Comparison of ENCODE assay signal across 9 cellular contexts in the genomic region with DNA sequence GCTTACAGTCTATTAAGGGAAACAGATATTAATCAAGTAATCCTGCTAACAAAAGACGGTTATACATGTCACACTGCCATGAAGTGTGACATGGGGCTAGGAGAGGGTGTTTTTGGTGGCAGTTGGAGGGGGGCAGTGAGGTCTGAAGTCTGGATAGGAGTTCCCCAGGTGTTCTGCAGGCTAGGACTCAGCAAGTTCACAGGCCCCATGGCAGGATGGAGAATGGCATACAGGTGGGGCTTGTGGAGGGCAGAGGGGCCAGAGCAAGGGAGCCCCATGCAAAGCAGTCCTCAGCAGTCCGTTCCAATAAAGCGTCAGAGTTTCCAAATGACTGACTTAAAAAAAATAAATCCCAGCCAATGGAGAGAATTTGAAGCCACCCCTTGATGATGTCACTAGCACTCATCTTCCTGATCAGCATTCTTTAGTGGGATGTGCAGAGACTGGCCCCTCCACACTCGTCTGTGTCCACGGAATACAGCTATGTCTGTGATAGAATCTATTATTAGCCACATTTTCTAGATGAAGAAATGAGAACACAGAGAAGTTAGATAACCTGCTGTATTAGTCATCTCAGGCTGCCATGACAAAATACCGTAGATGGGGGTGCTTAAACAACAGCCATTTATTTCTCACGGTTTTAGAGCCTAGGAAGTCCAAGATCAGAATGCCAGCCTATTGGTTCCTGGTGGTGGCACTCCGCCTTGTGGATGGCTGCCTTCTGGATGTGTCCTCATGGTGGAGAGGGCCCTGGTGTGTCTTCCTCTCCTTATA. TPM values are rescaled to one million over a fixed set of nuclear protein-coding genes. Genes with fewer than 3 reads are reported as not detected.
DNase-seq lines count a peak whose midpoint lies in the region; ATAC-seq and TF ChIP-seq lines count a peak whose summit lies in the region.
"Had no signal": no experiment of that assay in that cellular context is flagged by ENCODE, and none has a peak within 500 bp of the region (broad histone marks: within the 10 kb centered on the region; RNA-seq: fewer than 3 reads in every experiment).

No MANE protein-coding gene starts in this region.

- H3K4me3 ChIP-seq in left ventricle myocardium inferior (no peak overlapping the region), cardiac fibroblast (replicated peaks in 1 of 2; ENCODE audit: low read depth in 2 of 2, low read length in 2 of 2) (no peak overlapping the region), muscle layer of colon (ENCODE audit: low read depth in 1 of 2, low read length in 2 of 2) (no peak overlapping the region), vagina (peak overlapping the region in 1 of 2 donors; percentile 65), Peyer's patch (no peak overlapping the region)

- DNase-seq in left ventricle myocardium inferior (no peak), Right ventricle myocardium inferior (ENCODE audit: missing footprints) (no peak), cardiac fibroblast (ENCODE audit: low read depth in 2 of 2) (peak; percentile 42 to 52), vagina (ENCODE audit: extremely low spot score in 2 of 2) (no peak), Peyer's patch (no peak), C1 segment of cervical spinal cord (lab: John Stamatoyannopoulos, UW) (no peak)
- DNase-seq: activated T-cell treated with anti-CD3 and anti-CD28 coated beads, Interleukin-2, amount 50 U/mL, for 24 hours had no signal

- no peak for TF ChIP-seq CTCF in left ventricle myocardium inferior (IDR thresholded peaks at IDR 0.05; ENCODE audit: borderline replicate concordance)
- no peak for TF ChIP-seq CTCF in cardiac fibroblast (IDR thresholded peaks at IDR 0.05; ENCODE audit: low read depth, low read length)
- TF ChIP-seq CTCF in vagina (IDR thresholded peaks at IDR 0.05) = no peak
- no peak for TF ChIP-seq CTCF in Peyer's patch (IDR thresholded peaks at IDR 0.05)

- H3K9me3 ChIP-seq in left ventricle myocardium inferior (replicated peaks) = no peaks in the 10 kb centered on the region
- no peaks in the 10 kb centered on the region for H3K9me3 ChIP-seq in muscle layer of colon (ENCODE audit: low read length)
- H3K9me3 ChIP-seq in vagina = no peaks in the 10 kb centered on the region
- H3K9me3 ChIP-seq in Peyer's patch = no peaks in the 10 kb centered on the region

- H3K4me1 ChIP-seq in left ventricle myocardium inferior (peaks cover 50% of the 10 kb centered on the region), muscle layer of colon (ENCODE audit: insufficient read depth, low read length) (peaks cover 26% of the 10 kb centered on the region), vagina (peaks cover 35% of the 10 kb centered on the region), Peyer's patch (peaks cover 4 to 13% (median 8%) of the 10 kb centered on the region in 4 donors)

- intact Hi-C loops in left ventricle myocardium inferior (cut with micrococcal nuclease) = no loop called here
- intact Hi-C loops in Right ventricle myocardium inferior (cut with DNase I) = no loop called here
- intact Hi-C loops in vagina (cut with DNase I) = no loop called here

- H3K9ac ChIP-seq in muscle layer of colon (ENCODE audit: low read length) = no peak overlapping the region

- H3K36me3 ChIP-seq in left ventricle myocardium inferior (peaks cover 15% of the 10 kb centered on the region), muscle layer of colon (ENCODE audit: insufficient read depth, low read length) (peaks cover 14% of the 10 kb centered on the region), vagina (peaks cover 0 to 10% of the 10 kb centered on the region in 2 donors), Peyer's patch (no peaks in the 10 kb centered on the region)

- no peaks in the 10 kb centered on the region for H3K27me3 ChIP-seq in left ventricle myocardium inferior (ENCODE audit: low read depth)
- no peaks in the 10 kb centered on the region for H3K27me3 ChIP-seq in muscle layer of colon (ENCODE audit: control insufficient read depth in 1 of 2, insufficient read depth in 2 of 2, low read length in 2 of 2)
- H3K27me3 ChIP-seq in vagina = no peaks in the 10 kb centered on the region
- H3K27me3 ChIP-seq in Peyer's patch = no peaks in the 10 kb centered on the region

- TF ChIP-seq POLR2A in vagina (IDR thresholded peaks at IDR 0.05) (no peak), Peyer's patch (IDR thresholded peaks at IDR 0.05) (no peak)

- peak overlapping the region; percentile 91 for H3K27ac ChIP-seq in left ventricle myocardium inferior (replicated peaks)
- peak overlapping the region; percentile 48 for H3K27ac ChIP-seq in muscle layer of colon (ENCODE audit: low read depth, low read length)
- H3K27ac ChIP-seq in vagina = peak overlapping the region; percentile 95
- H3K27ac ChIP-seq in Peyer's patch = peak overlapping the region in 1 of 4 donors; percentile 85

- ATAC-seq in Right ventricle myocardium inferior (no peak), HG03342 (IDR thresholded peaks at IDR 0.05; ENCODE audit: unreplicated experiment) (no peak)

RNA-seq across cellular contexts. Expression of a gene that starts 32.6 kb away (rescaled TPM):
- total RNA-seq in left ventricle myocardium inferior (17.2 TPM), Right ventricle myocardium inferior (16.0 TPM), vagina (15.2 TPM), Peyer's patch (10 to 100 TPM in 1 of 4 donors, 1 to 10 TPM in 3; 4.4 to 10.7 (median 7.0) TPM)

Comparison
In these comparisons a context has a peak if more than half of its experiments do, and no peak if none do; other contexts are left out.
1. DNase-seq: peak in cardiac fibroblast (2 of 2); none in left ventricle myocardium inferior (single experiment), Right ventricle myocardium inferior (single experiment), vagina (0 of 2), Peyer's patch (0 of 3) and C1 segment of cervical spinal cord (0 of 14).